ENCODE assay signal across 9 cellular contexts in genomic region chr19:3575260-3575741, GRCh38. TPM values are rescaled to one million over a fixed set of nuclear protein-coding genes. Genes with fewer than 3 reads are reported as not detected.
DNase-seq lines count a peak whose midpoint lies in the region; ATAC-seq and TF ChIP-seq lines count a peak whose summit lies in the region.
"Had no signal": no experiment of that assay in that cellular context is flagged by ENCODE, and none has a peak within 500 bp of the region (broad histone marks: within the 10 kb centered on the region; RNA-seq: fewer than 3 reads in every experiment).

No MANE protein-coding gene starts in this region.

- H3K9me3 ChIP-seq in transverse colon (no peaks in the 10 kb centered on the region), tibial artery (no peaks in the 10 kb centered on the region)
- H3K9me3 ChIP-seq: thoracic aorta had no signal

- H3K4me3 Mint-ChIP-seq in effector memory CD8-positive, alpha-beta T cell: peak overlapping the region; percentile 28 to 75

- peak overlapping the region in 1 of 2 donors; percentile 62 for H3K27ac Mint-ChIP-seq in effector memory CD8-positive, alpha-beta T cell

- ATAC-seq in effector memory CD8-positive, alpha-beta T cell (replicated peaks): no peak
- ATAC-seq in GM21786 (IDR thresholded peaks at IDR 0.05; ENCODE audit: unreplicated experiment): no peak

- no peak for TF ChIP-seq POLR2A in transverse colon (IDR thresholded peaks at IDR 0.05)

- no peak for TF ChIP-seq EP300 in transverse colon (IDR thresholded peaks at IDR 0.05; ENCODE audit: low read depth)

- H3K36me3 ChIP-seq in transverse colon: no peaks in the 10 kb centered on the region
- H3K36me3 ChIP-seq in tibial artery: peaks cover 0 to 40% (median 0%) of the 10 kb centered on the region in 3 donors
- H3K36me3 ChIP-seq: thoracic aorta had no signal

- no peaks in the 10 kb centered on the region for H3K27me3 Mint-ChIP-seq in effector memory CD8-positive, alpha-beta T cell

- no peak for TF ChIP-seq CTCF in transverse colon (IDR thresholded peaks at IDR 0.05)
- no peak for TF ChIP-seq CTCF in tibial artery (IDR thresholded peaks at IDR 0.05)

- in situ Hi-C loops in transverse colon (cut with MboI; ENCODE audit: low pct_ligation_motif_present in 1 of 4, low pct_unique_long_range_greater_than_20kb in 1 of 4, low sequenced_read_pairs in 3 of 4): no loop called here

- H3K27me3 ChIP-seq in transverse colon (no peaks in the 10 kb centered on the region), tibial artery (no peaks in the 10 kb centered on the region)

- peaks cover 0 to 13% of the 10 kb centered on the region in 2 donors for H3K4me1 Mint-ChIP-seq in effector memory CD8-positive, alpha-beta T cell (ENCODE audit: low read depth in 2 of 2)

- 86 to 92% methylated on average over 13 to 19 of the region's 19 CpGs for WGBS in transverse colon (ENCODE audit: low coverage in 1 of 2), 2 donors

- no peaks in the 10 kb centered on the region for H3K9me3 Mint-ChIP-seq in effector memory CD8-positive, alpha-beta T cell

- peak; percentile 31 for DNase-seq in stimulated activated CD4-positive, alpha-beta T cell treated with anti-CD3 and anti-CD28 coated beads, Interleukin-15, amount 100 ng/mL, for 24 hours
- no peak for DNase-seq in stimulated activated CD4-positive, alpha-beta T cell treated with anti-CD3 and anti-CD28 coated beads, Interleukin-12 subunit alpha, Interleukin-12 subunit beta, amount 100 ng/mL, for 4 hours
- DNase-seq in RPMI7951 (ENCODE audit: low read depth): peak; percentile 52
- peak in 1 of 3 experiments; percentile 31 for DNase-seq in effector memory CD8-positive, alpha-beta T cell
- DNase-seq in transverse colon: no peak
- no peak for DNase-seq in tibial artery
- no peak for DNase-seq in NCI-H446 treated with DMSO at 0.1 percent for 48 hours (lab: John Stamatoyannopoulos, UW)

- H3K4me1 ChIP-seq in transverse colon (peaks cover 14 to 64% (median 53%) of the 10 kb centered on the region in 4 donors), tibial artery (peaks cover 5 to 53% (median 32%) of the 10 kb centered on the region in 4 donors)

- peaks cover 25% of the 10 kb centered on the region for H3K36me3 Mint-ChIP-seq in effector memory CD8-positive, alpha-beta T cell (ENCODE audit: insufficient read depth)

- H3K4me3 ChIP-seq in transverse colon: no peak overlapping the region
- no peak overlapping the region for H3K4me3 ChIP-seq in tibial artery
- H3K4me3 ChIP-seq: thoracic aorta had no signal

- H3K27ac ChIP-seq in transverse colon (no peak overlapping the region), tibial artery (no peak overlapping the region)
- H3K27ac ChIP-seq: thoracic aorta had no signal

- intact Hi-C loops in transverse colon (cut with DNase I; ENCODE audit: low total_unique reads): no loop called here
- intact Hi-C loops in tibial artery (cut with DNase I; ENCODE audit: low total_unique reads): loop anchor here (5.0 kb wide), 1 partner anchor 42 kb away; no protein-coding TSS in a partner anchor

RNA-seq across cellular contexts. Expression of gene HMG20B, which starts 2.6 kb away (rescaled TPM):
- total RNA-seq in RPMI7951 (2014; rRNA removed; shearing (Covaris generic)): 135 and 192 TPM in 2 replicates
- 100 to 1,000 TPM in 3 of 4 donors, 10 to 100 TPM in 1; 88.9 to 555 (median 130) TPM for total RNA-seq in transverse colon

RNA-seq across cellular contexts. Expression of gene GIPC3, which starts 10.0 kb away (rescaled TPM):
- 0.49 and 0.96 TPM in 2 replicates for total RNA-seq in RPMI7951 (2014; rRNA removed; shearing (Covaris generic))
- total RNA-seq in transverse colon: under 1 TPM in 3 of 4 donors, not detected in 1; 0.14 to 0.95 (median 0.60) TPM

RNA-seq across cellular contexts. Expression of gene MFSD12, which starts 17.9 kb away (rescaled TPM):
- 205 and 240 TPM in 2 replicates for total RNA-seq in RPMI7951 (2014; rRNA removed; shearing (Covaris generic))
- total RNA-seq in transverse colon: 100 to 1,000 TPM in 1 of 4 donors, 10 to 100 TPM in 3; 35.2 to 214 (median 49.2) TPM

RNA-seq across cellular contexts. Expression of gene TBXA2R, which starts 31.4 kb away (rescaled TPM):
- 4.3 and 4.4 TPM in 2 replicates for total RNA-seq in RPMI7951 (2014; rRNA removed; shearing (Covaris generic))
- total RNA-seq in transverse colon: under 1 TPM in 2 of 4 donors, not detected in 2; 0.27 to 0.79 TPM

RNA-seq across cellular contexts. Expression of gene TEKTIP1, which starts 36.3 kb away (rescaled TPM):
- not detected in 2 replicates for total RNA-seq in RPMI7951 (2014; rRNA removed; shearing (Covaris generic))
- 1 to 10 TPM in 2 of 4 donors, not detected in 2; 2.5 to 5.2 TPM for total RNA-seq in transverse colon
- total RNA-seq: thoracic aorta had no signal

Comparison
In these comparisons a context has a peak if more than half of its experiments do, and no peak if none do; other contexts are left out.
1. DNase-seq: peak in stimulated activated CD4-positive, alpha-beta T cell treated with anti-CD3 and anti-CD28 coated beads, Interleukin-15, amount 100 ng/mL, for 24 hours (single experiment) and RPMI7951 (single experiment); none in stimulated activated CD4-positive, alpha-beta T cell treated with anti-CD3 and anti-CD28 coated beads, Interleukin-12 subunit alpha, Interleukin-12 subunit beta, amount 100 ng/mL, for 4 hours (single experiment), transverse colon (single experiment), tibial artery (0 of 2) and NCI-H446 treated with DMSO at 0.1 percent for 48 hours (single experiment).